10 cellular contexts compared by ENCODE assay signal in genomic region chr19:8849232-8849631, GRCh38. TPM values are rescaled to one million over a fixed set of nuclear protein-coding genes. Genes with fewer than 3 reads are reported as not detected.
"Had no signal": no experiment of that assay in that cellular context is flagged by ENCODE, and none has a peak within 500 bp of the region (broad histone marks: within the 10 kb centered on the region; RNA-seq: fewer than 3 reads in every experiment).

No MANE protein-coding gene starts in this region.

- H3K9ac ChIP-seq: GM23248 had no signal

- H2AFZ ChIP-seq: GM23248 had no signal

- DNase-seq: GM23248, GOT3, H7, KG1 had no signal

- ATAC-seq: HCT116 had no signal

- H3K9me3 ChIP-seq: HAP-1 had no signal

- H3K4me3 Mint-ChIP-seq: IgD-negative memory B cell had no signal

- H3K4me3 ChIP-seq: GM23248, HAP-1 had no signal

- H3K4me1 ChIP-seq: HAP-1 had no signal

- H3K4me1 Mint-ChIP-seq: IgD-negative memory B cell had no signal

- H3K36me3 ChIP-seq: HAP-1 had no signal

- FAIRE-seq: HTR-8/SVneo had no signal

- H3K27ac ChIP-seq: GM23248 had no signal

RNA-seq across cellular contexts. Expression of gene MBD3L1, which starts 17.1 kb away (rescaled TPM):
- total RNA-seq: GM23248, H4, H7, HT-29 had no signal
- polyA plus RNA-seq: GM23248, IgD-negative memory B cell had no signal
